ENCODE assay signal across 8 cellular contexts in the genomic region with DNA sequence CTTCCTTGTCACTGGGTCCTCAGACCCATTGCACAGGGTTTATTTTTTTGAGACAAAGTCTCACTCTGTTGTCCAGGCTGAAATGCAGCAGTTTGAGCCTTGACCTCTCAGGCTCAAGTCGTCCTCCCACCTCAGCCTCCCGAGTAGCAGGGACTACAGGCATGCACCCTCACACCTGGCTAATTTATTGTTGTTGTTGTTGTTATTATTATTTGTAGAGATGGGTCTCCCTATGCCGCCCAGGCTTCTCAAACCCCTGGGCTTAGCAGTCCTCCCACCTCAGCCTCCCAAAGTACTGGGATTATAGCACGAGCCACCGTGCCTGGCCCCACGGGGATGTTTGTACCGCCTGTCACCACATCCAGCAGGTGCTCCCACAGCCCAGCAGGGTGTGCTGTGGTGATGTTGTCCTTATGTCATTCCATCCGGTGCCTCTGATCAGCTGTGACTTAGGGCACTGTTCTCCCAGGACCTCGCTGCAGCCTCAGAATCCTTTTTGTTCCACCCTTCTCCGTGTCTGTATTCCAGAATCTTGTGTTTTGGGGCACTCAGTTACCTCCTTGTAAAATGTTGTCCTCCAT.
DNase-seq lines count a peak whose midpoint lies in the region; ATAC-seq, FAIRE-seq and TF ChIP-seq lines count a peak whose summit lies in the region.

No MANE protein-coding gene starts in this region.

- H3K4me2 ChIP-seq in SK-N-SH: no peak overlapping the region
- no peak overlapping the region for H3K4me2 ChIP-seq in keratinocyte (ENCODE audit: control insufficient read depth, extremely low read depth, insufficient read depth, low read depth, low read length)

- peaks cover 0 to 13% of the 10 kb centered on the region in 2 experiments; a peak in 2 of 4 replicates for H3K4me1 ChIP-seq in SK-N-SH (ENCODE audit: control insufficient read depth in 1 of 2, insufficient read depth in 2 of 2, low read depth in 1 of 2, low read length in 1 of 2)
- H3K4me1 ChIP-seq in keratinocyte (ENCODE audit: control insufficient read depth, extremely low read depth, insufficient read depth, low read length): no peaks in the 10 kb centered on the region
- H3K4me1 ChIP-seq in vagina: no peaks in the 10 kb centered on the region

- no peak for TF ChIP-seq EP300 in SK-N-SH (IDR thresholded peaks at IDR 0.05; ENCODE audit: borderline replicate concordance in 1 of 2, low read depth in 1 of 2, low read length in 1 of 2)

- H3K27ac ChIP-seq in AG04450 (ENCODE audit: low read depth, low read length) (no peak overlapping the region), SK-N-SH (ENCODE audit: low read depth in 2 of 2, low read length in 1 of 2) (no peak overlapping the region), keratinocyte (ENCODE audit: control insufficient read depth, insufficient read depth, low read length) (no peak overlapping the region), vagina (no peak overlapping the region)

- no peaks in the 10 kb centered on the region for H3K79me2 ChIP-seq in SK-N-SH (ENCODE audit: insufficient read depth)
- no peaks in the 10 kb centered on the region for H3K79me2 ChIP-seq in keratinocyte (ENCODE audit: control insufficient read depth, insufficient read depth, low read length)

- peak; percentile 47 for TF ChIP-seq RAD21 in SK-N-SH (IDR thresholded peaks at IDR 0.05; ENCODE audit: low read length)

- H2AFZ ChIP-seq in SK-N-SH (ENCODE audit: low read depth): no peak overlapping the region
- no peak overlapping the region for H2AFZ ChIP-seq in keratinocyte (ENCODE audit: control insufficient read depth, low read length)

- no peak for FAIRE-seq in keratinocyte (lab: Jason Lieb, UNC)

- 74% methylated on average over 10 of the region's 10 CpGs for WGBS in SK-N-SH (ENCODE audit: low lambda C conversion rate)

- H3K9me1 ChIP-seq in keratinocyte (ENCODE audit: control insufficient read depth, extremely low read depth, insufficient read depth, low read length): no peaks in the 10 kb centered on the region

- peaks cover 10% of the 10 kb centered on the region for H3K27me3 ChIP-seq in AG04450 (ENCODE audit: control insufficient read depth, insufficient read depth, low read length)
- no peaks in the 10 kb centered on the region for H3K27me3 ChIP-seq in SK-N-SH (ENCODE audit: insufficient read depth)
- H3K27me3 ChIP-seq in keratinocyte (ENCODE audit: control insufficient read depth, extremely low read depth, insufficient read depth, low read length): no peaks in the 10 kb centered on the region
- no peaks in the 10 kb centered on the region for H3K27me3 ChIP-seq in vagina

- H3K4me3 ChIP-seq in AG04450 (ENCODE audit: low read depth, low read length) (no peak overlapping the region), SK-N-SH (ENCODE audit: low read depth in 2 of 2, low read length in 1 of 2) (no peak overlapping the region), keratinocyte (ENCODE audit: control insufficient read depth in 2 of 3, extremely low read depth in 1 of 3, insufficient read depth in 2 of 3, low read depth in 1 of 3, low read length in 3 of 3) (no peak overlapping the region), vagina (no peak overlapping the region)

- peak; percentile 75 for ATAC-seq in GM18505 (IDR thresholded peaks at IDR 0.05; ENCODE audit: unreplicated experiment)
- peak; percentile 62 for ATAC-seq in HG03045 (IDR thresholded peaks at IDR 0.05; ENCODE audit: unreplicated experiment)

- no peaks in the 10 kb centered on the region for H3K36me3 ChIP-seq in SK-N-SH (replicated peaks in 1 of 2; ENCODE audit: control insufficient read depth in 1 of 2, insufficient read depth in 2 of 2, low read length in 1 of 2)
- no peaks in the 10 kb centered on the region for H3K36me3 ChIP-seq in keratinocyte (ENCODE audit: control insufficient read depth in 2 of 2, extremely low read depth in 1 of 2, insufficient read depth in 2 of 2, low read length in 2 of 2)
- H3K36me3 ChIP-seq in vagina: no peaks in the 10 kb centered on the region

- H3F3A ChIP-seq in SK-N-SH (replicated peaks; ENCODE audit: insufficient read depth): no peaks in the 10 kb centered on the region

- no peaks in the 10 kb centered on the region for H3K9me2 ChIP-seq in SK-N-SH

- DNase-seq in AG04450 (ENCODE audit: low read depth, low spot score) (no peak), SK-N-SH (peak; percentile 57), keratinocyte (ENCODE audit: low read depth, low spot score) (no peak), NCI-H187 (lab: John Stamatoyannopoulos, UW) (no peak), vagina (ENCODE audit: extremely low spot score in 2 of 2) (no peak)
- DNase-seq in stimulated activated naive CD4-positive, alpha-beta T cell (lab: John Stamatoyannopoulos, UW): no peak

- no peak overlapping the region for H3K9ac ChIP-seq in SK-N-SH
- no peak overlapping the region for H3K9ac ChIP-seq in keratinocyte (ENCODE audit: control insufficient read depth, extremely low read depth, insufficient read depth, low read length)

- POLR2A ChIA-PET in AG04450 (lab: Yijun Ruan, JAX): no interaction called here
- POLR2A ChIA-PET in SK-N-SH (lab: Yijun Ruan, JAX): interaction anchor here (1.6 kb wide), 1 partner anchor 88 kb away, joined by 4 read pairs; no protein-coding TSS in a partner anchor

- no peaks in the 10 kb centered on the region for H4K20me1 ChIP-seq in SK-N-SH (ENCODE audit: insufficient read depth)
- no peaks in the 10 kb centered on the region for H4K20me1 ChIP-seq in keratinocyte (ENCODE audit: control insufficient read depth, extremely low read depth, insufficient read depth, low read length)

- dilution Hi-C loops in keratinocyte (cut with MboI; ENCODE audit: extremely low pct_ligation_motif_present, low sequenced_read_pairs): no loop called here

- TF ChIP-seq POLR2A in GM18505 (IDR thresholded peaks at IDR 0.05; ENCODE audit: borderline replicate concordance, extremely low read depth, insufficient read depth, insufficient read length) (no peak), vagina (IDR thresholded peaks at IDR 0.05) (no peak)

- TF ChIP-seq CTCF in AG04450 (IDR thresholded peaks at IDR 0.05; ENCODE audit: low read depth, low read length) (peak; percentile 10; the same call in 1 of the 2 replicates), SK-N-SH (IDR thresholded peaks at IDR 0.05) (peak; percentile 34; the same call in 1 of the 2 replicates), keratinocyte (optimal IDR thresholded peaks at IDR 0.05 in 1 of 3, IDR thresholded peaks at IDR 0.05 in 1 of 3, conservative IDR thresholded peaks at IDR 0.05 in 1 of 3; ENCODE audit: extremely low read depth in 1 of 3, insufficient read depth in 2 of 3, low read length in 3 of 3) (peak; percentile 51 to 82 (median 62)), vagina (IDR thresholded peaks at IDR 0.05) (no peak)

- CTCF ChIA-PET in AG04450 (lab: Charles Lee) (interaction anchor here (3.9 kb wide), 1 partner anchor 22 kb away, joined by 14 read pairs; no protein-coding TSS in a partner anchor), SK-N-SH (lab: Yijun Ruan, JAX) (interaction anchor here (0.6 to 3.7 kb wide), 12 partner anchors 11 to 219 kb away, joined by 3 to 30 read pairs (median 3); no protein-coding TSS in a partner anchor)

- H3K9me3 ChIP-seq in AG04450 (ENCODE audit: control insufficient read depth, insufficient read depth, low read length) (no peaks in the 10 kb centered on the region; the same call in 1 of the 2 replicates), SK-N-SH (no peaks in the 10 kb centered on the region), keratinocyte (ENCODE audit: control insufficient read depth, low read depth, low read length) (no peaks in the 10 kb centered on the region), vagina (no peaks in the 10 kb centered on the region)

- intact Hi-C loops in vagina (cut with DNase I): no loop called here

TF ChIP-seq in SK-N-SH, 30 proteins besides CTCF, POLR2A, EP300 and RAD21:
- no peak for TF ChIP-seq TCF12 (IDR thresholded peaks at IDR 0.05)
- no peak for TF ChIP-seq NFIC (IDR thresholded peaks at IDR 0.05; ENCODE audit: borderline replicate concordance)

Comparison
In these comparisons a context has a peak if more than half of its experiments do, and no peak if none do; other contexts are left out.
1. CTCF ChIP-seq: peak in AG04450 (single experiment), SK-N-SH (single experiment) and keratinocyte (3 of 3); none in vagina (0 of 3).